ENCODE assay signal across 10 cellular contexts in genomic region chr5:14675309-14675708, GRCh38. TPM values are rescaled to one million over a fixed set of nuclear protein-coding genes. Genes with fewer than 3 reads are reported as not detected.
DNase-seq lines count a peak whose midpoint lies in the region; ATAC-seq, FAIRE-seq and TF ChIP-seq lines count a peak whose summit lies in the region.
"Had no signal": no experiment of that assay in that cellular context is flagged by ENCODE, and none has a peak within 500 bp of the region (broad histone marks: within the 10 kb centered on the region; RNA-seq: fewer than 3 reads in every experiment).

No MANE protein-coding gene starts in this region.

- ATAC-seq in GM23338: no peak
- ATAC-seq in GM21360 (IDR thresholded peaks at IDR 0.05; ENCODE audit: unreplicated experiment): no peak
- ATAC-seq in HG03280 (IDR thresholded peaks at IDR 0.05; ENCODE audit: unreplicated experiment): no peak

- H3K27me3 ChIP-seq in GM23338 (ENCODE audit: insufficient read depth) (no peaks in the 10 kb centered on the region), osteoblast (ENCODE audit: insufficient read depth, low read length) (no peaks in the 10 kb centered on the region)

- TF ChIP-seq CTCF in GM23338 (conservative IDR thresholded peaks at IDR 0.05; ENCODE audit: low read depth in 2 of 2): no peak
- TF ChIP-seq CTCF in osteoblast (IDR thresholded peaks at IDR 0.05; ENCODE audit: extremely low read depth, low read depth, low read length): no peak

- H3K36me3 ChIP-seq in GM23338 (ENCODE audit: insufficient read depth): no peaks in the 10 kb centered on the region; the same call in 1 of the 2 replicates
- H3K36me3 ChIP-seq in osteoblast (ENCODE audit: insufficient read depth, low read length): peaks cover 11% of the 10 kb centered on the region

- no peak overlapping the region for H3K27ac ChIP-seq in GM23338 (ENCODE audit: low read depth)
- H3K27ac ChIP-seq in osteoblast (ENCODE audit: low read depth, low read length): peak overlapping the region; percentile 82

- H3K36me3 Mint-ChIP-seq in GM23338 (ENCODE audit: low read depth): peaks cover 6% of the 10 kb centered on the region; the same call in 2 of the 3 replicates
- peaks cover 64% of the 10 kb centered on the region for H3K36me3 Mint-ChIP-seq in activated T-helper 2 cell treated with anti-CD3 and anti-CD28 coated beads, Interferon-gamma antibody, Interleukin-2, Interleukin-4, amounts not matched to agents 10 μg/mL and 5 μg/mL and 100 μg/mL, durations not matched to agents 14 hours and 24 hours and 36 hours (ENCODE audit: low read depth)

- H3K9me3 ChIP-seq in osteoblast (ENCODE audit: low read depth, low read length): no peaks in the 10 kb centered on the region

- H3K27me3 Mint-ChIP-seq in GM23338 (ENCODE audit: insufficient read depth, low read depth, poor library complexity): peaks cover 5% of the 10 kb centered on the region
- H3K27me3 Mint-ChIP-seq in activated T-helper 2 cell treated with anti-CD3 and anti-CD28 coated beads, Interferon-gamma antibody, Interleukin-2, Interleukin-4, amounts not matched to agents 10 μg/mL and 5 μg/mL and 100 μg/mL, durations not matched to agents 14 hours and 24 hours and 36 hours (ENCODE audit: low read depth): no peaks in the 10 kb centered on the region

- no peaks in the 10 kb centered on the region for H3F3A ChIP-seq in GM23338 (replicated peaks; ENCODE audit: low read depth)

- H2AFZ ChIP-seq in GM23338: no peak overlapping the region
- H2AFZ ChIP-seq in osteoblast (ENCODE audit: low read length): no peak overlapping the region

- peaks cover 77% of the 10 kb centered on the region for H3K79me2 ChIP-seq in GM23338 (replicated peaks; ENCODE audit: insufficient read depth)
- peaks cover 96% of the 10 kb centered on the region for H3K79me2 ChIP-seq in osteoblast (ENCODE audit: insufficient read depth, low read length)

- no peak overlapping the region for H3K4me3 ChIP-seq in GM23338
- H3K4me3 ChIP-seq in osteoblast (ENCODE audit: insufficient read depth, low read length): no peak overlapping the region

- FAIRE-seq in GM12892 (lab: Jason Lieb, UNC): peak; percentile 50

- H3K4me3 Mint-ChIP-seq in GM23338: no peak overlapping the region
- peak overlapping the region; percentile 42 for H3K4me3 Mint-ChIP-seq in activated T-helper 2 cell treated with anti-CD3 and anti-CD28 coated beads, Interferon-gamma antibody, Interleukin-2, Interleukin-4, amounts not matched to agents 10 μg/mL and 5 μg/mL and 100 μg/mL, durations not matched to agents 14 hours and 24 hours and 36 hours (ENCODE audit: low read depth)
- H3K4me3 Mint-ChIP-seq: neural crest cell had no signal

- H3K4me2 ChIP-seq in GM23338 (peak overlapping the region; percentile 40; the same call in 1 of the 2 replicates), osteoblast (ENCODE audit: insufficient read depth, low read length) (peak overlapping the region; percentile 72)

- H3K9me3 Mint-ChIP-seq in GM23338: no peaks in the 10 kb centered on the region
- no peaks in the 10 kb centered on the region for H3K9me3 Mint-ChIP-seq in activated T-helper 2 cell treated with anti-CD3 and anti-CD28 coated beads, Interferon-gamma antibody, Interleukin-2, Interleukin-4, amounts not matched to agents 10 μg/mL and 5 μg/mL and 100 μg/mL, durations not matched to agents 14 hours and 24 hours and 36 hours
- H3K9me3 Mint-ChIP-seq: neural crest cell had no signal

- no peak for DNase-seq in GM12892 (ENCODE audit: insufficient read length)
- no peak for DNase-seq in GM23338 (ENCODE audit: low spot score)
- no peak for DNase-seq in activated T-helper 2 cell treated with anti-CD3 and anti-CD28 coated beads, Interferon-gamma antibody, Interleukin-2, Interleukin-4, amounts not matched to agents 10 μg/mL and 5 μg/mL and 100 μg/mL, durations not matched to agents 14 hours and 24 hours and 36 hours (ENCODE audit: low spot score)
- no peak for DNase-seq in osteoblast (ENCODE audit: insufficient read length, low spot score, missing footprints)
- DNase-seq in NCI-H2171 treated with DMSO at 0.1 percent for 48 hours (lab: John Stamatoyannopoulos, UW): no peak
- DNase-seq in RKO (ENCODE audit: low spot score): no peak
- DNase-seq: activated CD8-positive, alpha-beta memory T cell treated with anti-CD3 and anti-CD28 coated beads, Interleukin-2, amount 50 U/mL, for 48 hours had no signal

- intact Hi-C loops in activated T-helper 2 cell treated with anti-CD3 and anti-CD28 coated beads, Interferon-gamma antibody, Interleukin-2, Interleukin-4, amounts not matched to agents 10 μg/mL and 5 μg/mL and 100 μg/mL, durations not matched to agents 14 hours and 24 hours and 36 hours (cut with micrococcal nuclease): loop anchor here (2.0 kb wide), 1 partner anchor 31 kb away; no protein-coding TSS in a partner anchor

- no peaks in the 10 kb centered on the region; the same call in 1 of the 2 replicates for H3K9me2 ChIP-seq in GM23338 (ENCODE audit: insufficient read depth)

- peaks cover 58% of the 10 kb centered on the region for H3K4me1 ChIP-seq in GM23338 (ENCODE audit: insufficient read depth)
- H3K4me1 ChIP-seq in osteoblast (ENCODE audit: insufficient read depth, low read length): peaks cover 38% of the 10 kb centered on the region

- H3K27ac Mint-ChIP-seq in GM23338: peak overlapping the region; percentile 8; the same call in 1 of the 2 replicates
- H3K27ac Mint-ChIP-seq in activated T-helper 2 cell treated with anti-CD3 and anti-CD28 coated beads, Interferon-gamma antibody, Interleukin-2, Interleukin-4, amounts not matched to agents 10 μg/mL and 5 μg/mL and 100 μg/mL, durations not matched to agents 14 hours and 24 hours and 36 hours: peak overlapping the region; percentile 88

- H4K20me1 ChIP-seq in GM23338 (replicated peaks; ENCODE audit: insufficient read depth) (no peaks in the 10 kb centered on the region; the same call in 1 of the 2 replicates), osteoblast (ENCODE audit: insufficient read depth, low read length) (peaks cover 20% of the 10 kb centered on the region)

- peaks cover 54% of the 10 kb centered on the region for H3K4me1 Mint-ChIP-seq in GM23338
- peaks cover 66% of the 10 kb centered on the region for H3K4me1 Mint-ChIP-seq in activated T-helper 2 cell treated with anti-CD3 and anti-CD28 coated beads, Interferon-gamma antibody, Interleukin-2, Interleukin-4, amounts not matched to agents 10 μg/mL and 5 μg/mL and 100 μg/mL, durations not matched to agents 14 hours and 24 hours and 36 hours (ENCODE audit: low read depth)

- TF ChIP-seq POLR2A in GM12892 (IDR thresholded peaks at IDR 0.05; ENCODE audit: low read depth, low read length): no peak

TF ChIP-seq in GM23338, 12 proteins besides CTCF, POLR2A, EP300 and RAD21 (continues in another document):
- no peak for TF ChIP-seq CREB1 (CRISPR knock-in tag; IDR thresholded peaks at IDR 0.05; ENCODE audit: low read depth)
- no peak for TF ChIP-seq NANOG (IDR thresholded peaks at IDR 0.05; ENCODE audit: borderline replicate concordance)
- TF ChIP-seq EZH2phosphoT487 (IDR thresholded peaks at IDR 0.05; ENCODE audit: unreplicated experiment): no peak
- no peak for TF ChIP-seq EZH2 (IDR thresholded peaks at IDR 0.05; ENCODE audit: low read depth, unreplicated experiment)
- no peak for TF ChIP-seq POLR2AphosphoS5 (IDR thresholded peaks at IDR 0.05; ENCODE audit: low read depth)
- TF ChIP-seq REST (IDR thresholded peaks at IDR 0.05; ENCODE audit: unreplicated experiment): no peak
- no peak for TF ChIP-seq ETS1 (IDR thresholded peaks at IDR 0.05)
- TF ChIP-seq ZNF331 (CRISPR knock-in tag; IDR thresholded peaks at IDR 0.05; ENCODE audit: low read depth): no peak

RNA-seq across cellular contexts. Expression of gene OTULIN, which starts 10.8 kb away (rescaled TPM):
- 13.8 TPM for polyA plus RNA-seq in GM12892 (2012; ENCODE audit: missing spikeins)
- 19.2 and 43.9 TPM in 2 replicates for total RNA-seq in GM23338 (2014; rRNA removed; shearing (Covaris generic))
- 21.2 and 24.3 TPM in 2 replicates for polyA plus RNA-seq in GM23338 (2016; fragmentation: Nextera tagmentation; extraction: Ambion mirVana)
- 59.4 and 62.1 TPM in 2 replicates for total RNA-seq in activated T-helper 2 cell treated with anti-CD3 and anti-CD28 coated beads, Interferon-gamma antibody, Interleukin-2, Interleukin-4, amounts not matched to agents 10 μg/mL and 5 μg/mL and 100 μg/mL, durations not matched to agents 14 hours and 24 hours and 36 hours
- total RNA-seq in osteoblast: 25.6 and 29.7 TPM in 2 replicates
